ENCODE assay signal across 15 cellular contexts in genomic region chr2:212032032-212032431, GRCh38.
DNase-seq lines count a peak whose midpoint lies in the region; ATAC-seq, FAIRE-seq and TF ChIP-seq lines count a peak whose summit lies in the region.
"Had no signal": no experiment of that assay in that cellular context is flagged by ENCODE, and none has a peak within 500 bp of the region (broad histone marks: within the 10 kb centered on the region; RNA-seq: fewer than 3 reads in every experiment).

No MANE protein-coding gene starts in this region.

- TF ChIP-seq CTCF in D721Med (IDR thresholded peaks at IDR 0.05; ENCODE audit: insufficient read depth, missing control alignments) (no peak), cardiac fibroblast (IDR thresholded peaks at IDR 0.05; ENCODE audit: low read depth, low read length) (no peak), stomach (IDR thresholded peaks at IDR 0.05) (no peak)

- no peak for TF ChIP-seq POLR2A in stomach (IDR thresholded peaks at IDR 0.05)

- ATAC-seq in Right ventricle myocardium inferior (no peak), GM21529 (IDR thresholded peaks at IDR 0.05; ENCODE audit: unreplicated experiment) (no peak)
- ATAC-seq: sciatic nerve, upper lobe of right lung had no signal

- H3K4me1 ChIP-seq in mesodermal cell (ENCODE audit: control insufficient read depth, insufficient read depth, low read length, poor library complexity, severe bottlenecking) (peaks cover 13% of the 10 kb centered on the region), stomach (no peaks in the 10 kb centered on the region)
- H3K4me1 ChIP-seq: upper lobe of right lung had no signal

- peak; percentile 29 for FAIRE-seq in D721Med (lab: Jason Lieb, UNC)

- 40 to 100% methylated on average over 1 of the region's 1 CpG for WGBS in mesodermal cell (ENCODE audit: insufficient coverage in 2 of 2), 2 experiments
- 67 to 95% (median 78%) methylated on average over 1 of the region's 1 CpG for WGBS in stomach, 5 donors

- H3K27me3 ChIP-seq in stomach: no peaks in the 10 kb centered on the region
- H3K27me3 ChIP-seq: upper lobe of right lung had no signal

- intact Hi-C loops in stomach (cut with DNase I; ENCODE audit: low total_unique reads) (no loop called here), Right ventricle myocardium inferior (cut with DNase I) (no loop called here)

- DNase-seq in D721Med (ENCODE audit: insufficient read length, low spot score): no peak
- peak; percentile 24 for DNase-seq in NCI-H460 (ENCODE audit: extremely low read depth, low read depth)
- DNase-seq in cardiac fibroblast (ENCODE audit: low read depth in 2 of 2): peak; percentile 68 to 75
- no peak for DNase-seq in stomach
- DNase-seq in Right ventricle myocardium inferior (ENCODE audit: missing footprints): no peak
- DNase-seq in stimulated activated CD4-positive, alpha-beta T cell treated with anti-CD3 and anti-CD28 coated beads, Interleukin-4, amount 100 ng/mL, for 24 hours: no peak
- DNase-seq: activated CD8-positive, alpha-beta memory T cell treated with anti-CD3 and anti-CD28 coated beads, Interleukin-2, amount 50 U/mL, for 48 hours; aorta; H7; KBM-7; upper lobe of right lung had no signal

- H3K4me3 ChIP-seq in cardiac fibroblast (replicated peaks in 1 of 2; ENCODE audit: low read depth in 2 of 2, low read length in 2 of 2) (no peak overlapping the region), mesodermal cell (ENCODE audit: extremely low read depth, insufficient read depth, low read length, poor library complexity, severe bottlenecking) (no peak overlapping the region), stomach (no peak overlapping the region)
- H3K4me3 ChIP-seq: upper lobe of right lung had no signal

- no peak for TF ChIP-seq EP300 in stomach (IDR thresholded peaks at IDR 0.05)

- H3K36me3 ChIP-seq in mesodermal cell (ENCODE audit: control insufficient read depth, insufficient read depth, low read length) (no peaks in the 10 kb centered on the region), stomach (no peaks in the 10 kb centered on the region)
- H3K36me3 ChIP-seq: upper lobe of right lung had no signal

- H3K9me3 ChIP-seq in mesodermal cell (ENCODE audit: control insufficient read depth, low read length) (no peaks in the 10 kb centered on the region), stomach (no peaks in the 10 kb centered on the region)
- H3K9me3 ChIP-seq: upper lobe of right lung had no signal

- peak overlapping the region; percentile 65 for H3K27ac ChIP-seq in mesodermal cell (ENCODE audit: low read depth, low read length, severe bottlenecking)
- H3K27ac ChIP-seq in stomach: no peak overlapping the region
- H3K27ac ChIP-seq: C4-2B, upper lobe of right lung had no signal

Comparison
In these comparisons a context has a peak if more than half of its experiments do, and no peak if none do; other contexts are left out.
1. DNase-seq: peak in NCI-H460 (single experiment) and cardiac fibroblast (2 of 2); none in D721Med (single experiment), stomach (single experiment), Right ventricle myocardium inferior (single experiment) and stimulated activated CD4-positive, alpha-beta T cell treated with anti-CD3 and anti-CD28 coated beads, Interleukin-4, amount 100 ng/mL, for 24 hours (single experiment).